Comparison of ENCODE assay signal across 7 cellular contexts in the genomic region with DNA sequence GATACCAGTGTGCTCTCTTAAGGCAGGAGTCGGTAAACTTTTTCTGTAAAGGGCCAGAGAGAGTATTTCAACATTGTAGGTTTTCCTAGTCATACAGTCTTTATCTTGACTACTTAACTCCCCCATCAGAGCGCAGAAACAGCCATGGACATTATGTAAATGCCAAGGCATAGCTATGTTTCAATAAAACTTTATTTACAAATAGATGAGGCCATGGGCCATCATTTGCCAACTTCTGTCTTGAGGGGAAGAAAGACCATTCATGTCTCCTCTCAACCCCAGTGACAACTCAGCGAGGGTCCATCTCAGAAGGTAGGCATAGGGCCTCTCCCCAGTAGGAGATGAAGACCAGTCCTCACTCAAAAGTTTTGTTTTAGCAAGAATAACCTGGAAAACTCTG.
"Had no signal": no experiment of that assay in that cellular context is flagged by ENCODE, and none has a peak within 500 bp of the region (broad histone marks: within the 10 kb centered on the region; RNA-seq: fewer than 3 reads in every experiment).

No MANE protein-coding gene starts in this region.

- DNase-seq: GDM1, GF-D8 had no signal

- ATAC-seq: GM12878 had no signal

- FAIRE-seq: G401.6, GM12878, GM12891, GM12892, GM18507 had no signal

- H3K4me3 ChIP-seq: GM12878 had no signal
